ENCODE assay signal across 13 cellular contexts in genomic region chr14:21536395-21537087, GRCh38. TPM values are rescaled to one million over a fixed set of nuclear protein-coding genes. Genes with fewer than 3 reads are reported as not detected.
DNase-seq lines count a peak whose midpoint lies in the region; TF ChIP-seq lines count a peak whose summit lies in the region.
"Had no signal": no experiment of that assay in that cellular context is flagged by ENCODE, and none has a peak within 500 bp of the region (broad histone marks: within the 10 kb centered on the region; RNA-seq: fewer than 3 reads in every experiment).

No MANE protein-coding gene starts in this region.

- H3K9me3 Mint-ChIP-seq in endodermal cell, result no peaks in the 10 kb centered on the region
- H3K9me3 Mint-ChIP-seq: central memory CD8-positive, alpha-beta T cell had no signal

- H3K4me3 ChIP-seq in endodermal cell (ENCODE audit: low read length), result peak overlapping the region; percentile 99
- H3K4me3 ChIP-seq in mucosa of rectum (ENCODE audit: low read length in 2 of 2), result peak overlapping the region; percentile 40 to 60
- H3K4me3 ChIP-seq in thyroid gland (replicated peaks in 1 of 3), result peak overlapping the region in 2 of 3 donors; percentile 18 to 41

- H3K4me1 ChIP-seq in endodermal cell (ENCODE audit: control insufficient read depth, insufficient read depth, low read length) (peaks cover 15% of the 10 kb centered on the region), mucosa of rectum (ENCODE audit: control insufficient read depth in 2 of 2, insufficient read depth in 2 of 2, low read length in 2 of 2) (no peaks in the 10 kb centered on the region), thyroid gland (peaks cover 5 to 9% of the 10 kb centered on the region in 2 donors)

- no peaks in the 10 kb centered on the region for H3K27me3 Mint-ChIP-seq in endodermal cell (ENCODE audit: insufficient read depth)

- H3K27ac ChIP-seq in endodermal cell (ENCODE audit: low read depth, low read length) (peak overlapping the region; percentile 98), mucosa of rectum (ENCODE audit: low read depth in 2 of 2, low read length in 2 of 2) (no peak overlapping the region), thyroid gland (no peak overlapping the region)
- H3K27ac ChIP-seq: neutrophil had no signal

- TF ChIP-seq POLR2A in thyroid gland (IDR thresholded peaks at IDR 0.05), result no peak

- H3K27me3 ChIP-seq in endodermal cell (ENCODE audit: control insufficient read depth, insufficient read depth, low read length, poor library complexity, severe bottlenecking) (no peaks in the 10 kb centered on the region), mucosa of rectum (ENCODE audit: control insufficient read depth in 2 of 2, insufficient read depth in 2 of 2, low read length in 2 of 2) (peaks cover 20 to 27% of the 10 kb centered on the region in 2 donors), thyroid gland (no peaks in the 10 kb centered on the region)

- H3K9me3 ChIP-seq in endodermal cell (ENCODE audit: control insufficient read depth, low read length), result no peaks in the 10 kb centered on the region
- no peaks in the 10 kb centered on the region for H3K9me3 ChIP-seq in mucosa of rectum (ENCODE audit: control insufficient read depth in 2 of 2, low read length in 2 of 2)
- H3K9me3 ChIP-seq in thyroid gland, result no peaks in the 10 kb centered on the region
- H3K9me3 ChIP-seq: neutrophil had no signal

- H3K4me3 Mint-ChIP-seq in endodermal cell, result peak overlapping the region; percentile 90
- H3K4me3 Mint-ChIP-seq: central memory CD8-positive, alpha-beta T cell had no signal

- intact Hi-C loops in thyroid gland (cut with DNase I), result no loop called here

- DNase-seq in NCI-H1092 treated with DMSO at 0.1 percent for 48 hours (lab: John Stamatoyannopoulos, UW) (peak; percentile 20), NCI-H1092 (lab: John Stamatoyannopoulos, UW) (no peak), endodermal cell (peak; percentile 75), thyroid gland (peak; percentile 11 to 12), NAMALWA (ENCODE audit: low spot score) (no peak), KG1 (lab: John Stamatoyannopoulos, UW) (no peak), NCI-H2029 treated with DMSO at 0.1 percent for 48 hours (lab: John Stamatoyannopoulos, UW) (no peak)
- DNase-seq: activated CD4-positive, CD25-positive, alpha-beta regulatory T cell; NCI-H226; stimulated activated naive CD4-positive, alpha-beta T cell treated with Interleukin-2 at 50 U/mL for 16 hours had no signal

- no peaks in the 10 kb centered on the region for H3K36me3 ChIP-seq in endodermal cell (ENCODE audit: control insufficient read depth, insufficient read depth, low read length)
- H3K36me3 ChIP-seq in mucosa of rectum (ENCODE audit: control insufficient read depth in 2 of 2, insufficient read depth in 2 of 2, low read length in 2 of 2), result no peaks in the 10 kb centered on the region
- H3K36me3 ChIP-seq in thyroid gland, result no peaks in the 10 kb centered on the region
- H3K36me3 ChIP-seq: neutrophil had no signal

- no peak for TF ChIP-seq CTCF in endodermal cell (conservative IDR thresholded peaks at IDR 0.05)
- no peak for TF ChIP-seq CTCF in thyroid gland (IDR thresholded peaks at IDR 0.05)

- 0% methylated on average over 6 to 26 of the region's 26 CpGs for WGBS in endodermal cell (ENCODE audit: insufficient coverage in 1 of 2, insufficient read length in 1 of 2), 2 experiments
- 3% methylated on average over 26 of the region's 26 CpGs for WGBS in thyroid gland, 2 donors

- peaks cover 7% of the 10 kb centered on the region for H3K36me3 Mint-ChIP-seq in endodermal cell (ENCODE audit: low read depth)

- peaks cover 46% of the 10 kb centered on the region for H3K4me1 Mint-ChIP-seq in endodermal cell

- peak overlapping the region; percentile 95 for H3K27ac Mint-ChIP-seq in endodermal cell

- H3K9ac ChIP-seq in endodermal cell (ENCODE audit: extremely low read depth, low read length, poor library complexity, severe bottlenecking) (peak overlapping the region; percentile 85), mucosa of rectum (ENCODE audit: low read depth in 1 of 2, low read length in 2 of 2) (no peak overlapping the region)

RNA-seq across cellular contexts. Expression of gene SALL2, which starts 10.4 kb away (rescaled TPM):
- 100 to 1,000 TPM in 1 of 2 donors, 10 to 100 TPM in 1; 78.6 to 120 TPM for total RNA-seq in endodermal cell
- 153 TPM for polyA plus RNA-seq in endodermal cell (2013, experiment 1 of 2)
- polyA plus RNA-seq in endodermal cell (2013, experiment 2 of 2), result 133 TPM
- 10 to 100 TPM; 21.9 to 24.6 (median 22.5) TPM for total RNA-seq in thyroid gland

RNA-seq across cellular contexts. Expression of gene METTL3, which starts 25.4 kb away (rescaled TPM):
- total RNA-seq in endodermal cell (10 to 100 TPM; 63.2 to 64.7 TPM), thyroid gland (10 to 100 TPM; 70.7 to 83.1 (median 75.4) TPM)
- 69.5 TPM for polyA plus RNA-seq in endodermal cell (2013, experiment 1 of 2)
- 62.7 TPM for polyA plus RNA-seq in endodermal cell (2013, experiment 2 of 2)

RNA-seq across cellular contexts. Expression of gene OR10G3, which starts 43.3 kb away (rescaled TPM):
- total RNA-seq in endodermal cell (not detected), thyroid gland (not detected)
- not detected for polyA plus RNA-seq in endodermal cell (2013, experiment 1 of 2)
- not detected for polyA plus RNA-seq in endodermal cell (2013, experiment 2 of 2)

RNA-seq across cellular contexts. Expression of gene TOX4, which starts 59.5 kb away (rescaled TPM):
- 10 to 100 TPM; 60.0 to 61.5 TPM for total RNA-seq in endodermal cell
- 46.4 TPM for polyA plus RNA-seq in endodermal cell (2013, experiment 1 of 2)
- polyA plus RNA-seq in endodermal cell (2013, experiment 2 of 2), result 40.8 TPM
- total RNA-seq in thyroid gland, result 10 to 100 TPM; 41.5 to 68.2 (median 52.7) TPM

RNA-seq across cellular contexts. Expression of gene RAB2B, which starts 59.8 kb away (rescaled TPM):
- total RNA-seq in endodermal cell, result 10 to 100 TPM; 41.2 to 42.9 TPM
- 33.2 TPM for polyA plus RNA-seq in endodermal cell (2013, experiment 1 of 2)
- 30.2 TPM for polyA plus RNA-seq in endodermal cell (2013, experiment 2 of 2)
- total RNA-seq in thyroid gland, result 10 to 100 TPM; 26.8 to 66.8 (median 38.9) TPM

Comparison
In these comparisons a context has a peak if more than half of its experiments do, and no peak if none do; other contexts are left out.
1. DNase-seq: peak in NCI-H1092 treated with DMSO at 0.1 percent for 48 hours (single experiment), endodermal cell (single experiment) and thyroid gland (2 of 2); none in NCI-H1092 (single experiment), NAMALWA (single experiment), KG1 (single experiment) and NCI-H2029 treated with DMSO at 0.1 percent for 48 hours (single experiment).
2. H3K4me3 ChIP-seq: peak in every context shown above with its lines; median percentile 99 in endodermal cell; 50 in mucosa of rectum; 30 in thyroid gland.